In genomic region chr1:79741720-79742421, GRCh38 we compare ENCODE assay signal across 13 cellular contexts.
DNase-seq lines count a peak whose midpoint lies in the region; ATAC-seq, FAIRE-seq and TF ChIP-seq lines count a peak whose summit lies in the region.
"Had no signal": no experiment of that assay in that cellular context is flagged by ENCODE, and none has a peak within 500 bp of the region (broad histone marks: within the 10 kb centered on the region; RNA-seq: fewer than 3 reads in every experiment).

No MANE protein-coding gene starts in this region.

- H3K36me3 ChIP-seq in pancreas = no peaks in the 10 kb centered on the region
- no peaks in the 10 kb centered on the region for H3K36me3 ChIP-seq in SJCRH30
- H3K36me3 ChIP-seq: thyroid gland had no signal

- no peak for DNase-seq in pancreas
- DNase-seq in activated naive CD4-positive, alpha-beta T cell (lab: John Stamatoyannopoulos, UW) = no peak
- DNase-seq in SJCRH30 = no peak
- DNase-seq in activated CD4-positive, alpha-beta T cell treated with anti-CD3 and anti-CD28 coated beads for 48 hours = no peak
- DNase-seq: activated CD8-positive, alpha-beta memory T cell treated with anti-CD3 and anti-CD28 coated beads, Interleukin-2, amount 10 ng/mL, durations not matched to agents 7 days and 5 days; AML-193; NCI-H1417 treated with DMSO at 0.1 percent for 48 hours; T-helper 1 cell; thyroid gland had no signal

- H3K4me3 ChIP-seq in pancreas = no peak overlapping the region
- no peak overlapping the region for H3K4me3 ChIP-seq in SJCRH30
- H3K4me3 ChIP-seq: thyroid gland had no signal

- WGBS in pancreas, 2 donors = 84 to 85% methylated on average over 3 of the region's 3 CpGs

- ATAC-seq in GM18499 (IDR thresholded peaks at IDR 0.05; ENCODE audit: insufficient read depth, unreplicated experiment) = peak; percentile 94
- peak; percentile 90 for ATAC-seq in GM19467 (IDR thresholded peaks at IDR 0.05; ENCODE audit: unreplicated experiment)
- ATAC-seq in HG02885 (IDR thresholded peaks at IDR 0.05; ENCODE audit: poor library complexity, unreplicated experiment) = peak; percentile 76
- ATAC-seq in HG03558 (IDR thresholded peaks at IDR 0.05; ENCODE audit: extremely low read depth, unreplicated experiment) = peak; percentile 87
- no peak for ATAC-seq in pancreas
- ATAC-seq: activated CD8-positive, alpha-beta memory T cell treated with anti-CD3 and anti-CD28 coated beads, Interleukin-2, amount 10 ng/mL, durations not matched to agents 7 days and 5 days had no signal

- H3K4me1 ChIP-seq in pancreas = peaks cover 5 to 7% (median 5%) of the 10 kb centered on the region in 3 donors
- H3K4me1 ChIP-seq in SJCRH30 = no peaks in the 10 kb centered on the region
- H3K4me1 ChIP-seq: thyroid gland had no signal

- TF ChIP-seq CTCF in pancreas (IDR thresholded peaks at IDR 0.05) = no peak

- H3K27ac ChIP-seq in pancreas = no peak overlapping the region
- no peak overlapping the region for H3K27ac ChIP-seq in SJCRH30
- H3K27ac ChIP-seq: thyroid gland had no signal

- H3K27me3 ChIP-seq in pancreas (no peaks in the 10 kb centered on the region), SJCRH30 (no peaks in the 10 kb centered on the region)
- H3K27me3 ChIP-seq: thyroid gland had no signal

- intact Hi-C loops in pancreas (cut with DNase I) = no loop called here

- FAIRE-seq in pancreas (lab: Jason Lieb, UNC) = no peak

- H3K9me3 ChIP-seq in pancreas (no peaks in the 10 kb centered on the region), SJCRH30 (replicated peaks) (no peaks in the 10 kb centered on the region)
- H3K9me3 ChIP-seq: thyroid gland had no signal

Comparison
In these comparisons a context has a peak if more than half of its experiments do, and no peak if none do; other contexts are left out.
1. ATAC-seq: peak in GM18499 (single experiment), GM19467 (single experiment), HG02885 (single experiment) and HG03558 (single experiment); none in pancreas (0 of 4).